In the genomic region with DNA sequence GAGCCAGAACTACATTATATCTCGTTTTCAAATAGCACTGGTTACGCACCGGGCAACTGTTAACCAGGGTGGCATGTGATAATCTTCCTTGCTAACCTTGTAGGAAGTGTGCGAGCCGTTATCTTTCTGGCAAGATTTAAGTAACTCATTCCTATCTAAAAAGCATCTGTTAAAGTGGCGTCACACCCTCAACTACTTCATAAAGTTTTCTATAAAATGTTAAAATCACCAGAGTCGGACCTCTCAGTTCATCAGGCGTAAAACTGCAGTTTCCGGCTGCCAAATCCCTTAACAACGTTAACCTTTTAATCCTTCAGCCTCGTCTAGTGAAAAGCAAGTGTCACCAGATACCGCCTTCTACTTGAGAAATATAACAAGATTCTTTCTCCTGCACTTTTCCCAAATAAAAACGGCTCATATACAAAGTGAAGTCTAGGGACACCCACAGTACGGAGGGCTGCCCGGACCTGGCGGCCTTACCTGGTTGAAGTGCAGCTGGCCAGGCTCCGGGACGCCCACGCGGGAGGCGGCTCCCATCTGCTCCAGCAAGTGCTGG, we compare ENCODE assay signal across 8 cellular contexts. TPM values are rescaled to one million over a fixed set of nuclear protein-coding genes. Genes with fewer than 3 reads are reported as not detected.
DNase-seq lines count a peak whose midpoint lies in the region; ATAC-seq, FAIRE-seq and TF ChIP-seq lines count a peak whose summit lies in the region.

No MANE protein-coding gene starts in this region.

- peak overlapping the region; percentile 76 for H3K9ac ChIP-seq in SU-DHL-6 (ENCODE audit: low read length)

- no peak for TF ChIP-seq EP300 in A549 (IDR thresholded peaks at IDR 0.05)

- 13% methylated on average over 16 of the region's 21 CpGs for WGBS in A549 (ENCODE audit: missing lambda C conversion rate)
- 6% methylated on average over 21 of the region's 21 CpGs for WGBS in urinary bladder

- H4K20me1 ChIP-seq in SU-DHL-6 (ENCODE audit: low read depth, low read length), result 0 out of 2 replicates have a peak, but pooled peaks cover 3% of the 10 kb centered on the region

- H3K4me2 ChIP-seq in A549 (peak overlapping the region; percentile 84), SU-DHL-6 (ENCODE audit: low read depth, low read length, poor library complexity, severe bottlenecking) (peak overlapping the region; percentile 97)

- H3K9me3 Mint-ChIP-seq in dendritic cell treated with granulocyte-macrophage colony-stimulating factor and Interleukin-4, amounts not matched to agents 40 ng/mL and 50 ng/mL, for 4 days, result no peaks in the 10 kb centered on the region
- no peaks in the 10 kb centered on the region for H3K9me3 Mint-ChIP-seq in naive thymus-derived CD4-positive, alpha-beta T cell

- no peaks in the 10 kb centered on the region for H3K27me3 ChIP-seq in SU-DHL-6 (ENCODE audit: low read length)
- no peaks in the 10 kb centered on the region for H3K27me3 ChIP-seq in naive thymus-derived CD4-positive, alpha-beta T cell (ENCODE audit: control insufficient read depth in 2 of 2, insufficient read depth in 2 of 2, low read length in 2 of 2)

- H2AFZ ChIP-seq in SU-DHL-6 (ENCODE audit: low read depth, low read length, severe bottlenecking), result peak overlapping the region; percentile 90

- no peak for DNase-seq in A549 (ENCODE audit: low read depth in 1 of 2, low spot score in 1 of 2)
- DNase-seq in naive thymus-derived CD4-positive, alpha-beta T cell, result no peak
- no peak for DNase-seq in GOT3 (lab: John Stamatoyannopoulos, UW)

- ATAC-seq in A549 (no peak), GM19023 (IDR thresholded peaks at IDR 0.05; ENCODE audit: unreplicated experiment) (peak; percentile 39), HG03342 (IDR thresholded peaks at IDR 0.05; ENCODE audit: unreplicated experiment) (peak; percentile 38)
- no peak for ATAC-seq in naive thymus-derived CD4-positive, alpha-beta T cell

- no peaks in the 10 kb centered on the region for H3K9me2 ChIP-seq in SU-DHL-6 (replicated peaks; ENCODE audit: insufficient read depth, low read length)

- POLR2A ChIA-PET in A549 (lab: Yijun Ruan, JAX), result interaction anchor here (1.8 kb wide), 1 partner anchor 87 kb away, joined by 9 read pairs; no protein-coding TSS in a partner anchor
- POLR2A ChIA-PET in naive thymus-derived CD4-positive, alpha-beta T cell (lab: Charles Lee), result interaction anchor here (1.1 to 2.7 kb wide), 9 partner anchors 12 to 676 kb away, joined by 3 to 20 read pairs (median 4); a partner anchor contains a TSS

- intact Hi-C loops in dendritic cell treated with granulocyte-macrophage colony-stimulating factor and Interleukin-4, amounts not matched to agents 40 ng/mL and 50 ng/mL, for 4 days (cut with micrococcal nuclease), result loop anchor here (2.0 to 10.0 kb wide), 2 partner anchors 59 to 281 kb away; no protein-coding TSS in a partner anchor
- intact Hi-C loops in naive thymus-derived CD4-positive, alpha-beta T cell (cut with micrococcal nuclease), result loop anchor here (1.0 to 10.0 kb wide), 12 partner anchors 8 to 1323 kb away; a partner anchor contains a TSS

- peaks cover 9% of the 10 kb centered on the region; the same call in 1 of the 3 replicates for H3K4me1 ChIP-seq in A549
- peaks cover 15 to 37% of the 10 kb centered on the region in 2 donors for H3K4me1 ChIP-seq in naive thymus-derived CD4-positive, alpha-beta T cell (ENCODE audit: control insufficient read depth in 2 of 2, insufficient read depth in 2 of 2, low read length in 2 of 2)
- H3K4me1 ChIP-seq in urinary bladder (ENCODE audit: insufficient read depth), result no peaks in the 10 kb centered on the region

- H3K36me3 Mint-ChIP-seq in dendritic cell treated with granulocyte-macrophage colony-stimulating factor and Interleukin-4, amounts not matched to agents 40 ng/mL and 50 ng/mL, for 4 days (ENCODE audit: low read depth), result peaks cover 17% of the 10 kb centered on the region
- peaks cover 0 to 29% (median 0%) of the 10 kb centered on the region in 5 donors for H3K36me3 Mint-ChIP-seq in naive thymus-derived CD4-positive, alpha-beta T cell

- no peak for TF ChIP-seq CTCF in A549 (IDR thresholded peaks at IDR 0.05)
- TF ChIP-seq CTCF in SU-DHL-6 (IDR thresholded peaks at IDR 0.05; ENCODE audit: insufficient read depth, low read length, poor library complexity, severe bottlenecking), result no peak

- H3K27ac ChIP-seq in A549 (peak overlapping the region; percentile 74 to 93), SU-DHL-6 (ENCODE audit: low read depth, low read length) (peak overlapping the region; percentile 94), urinary bladder (ENCODE audit: low read depth) (no peak overlapping the region)
- H3K27ac ChIP-seq in naive thymus-derived CD4-positive, alpha-beta T cell (ENCODE audit: low read depth, low read length), result peak overlapping the region; percentile 95

- peaks cover 37% of the 10 kb centered on the region for H3K4me1 Mint-ChIP-seq in dendritic cell treated with granulocyte-macrophage colony-stimulating factor and Interleukin-4, amounts not matched to agents 40 ng/mL and 50 ng/mL, for 4 days (ENCODE audit: low read depth)
- peaks cover 32 to 63% (median 56%) of the 10 kb centered on the region in 7 donors for H3K4me1 Mint-ChIP-seq in naive thymus-derived CD4-positive, alpha-beta T cell

- TF ChIP-seq POLR2A in A549 (IDR thresholded peaks at IDR 0.05; ENCODE audit: low read length), result no peak

- no peaks in the 10 kb centered on the region for H3K36me3 ChIP-seq in SU-DHL-6 (ENCODE audit: low read length)
- H3K36me3 ChIP-seq in naive thymus-derived CD4-positive, alpha-beta T cell (ENCODE audit: control insufficient read depth in 2 of 3, insufficient read depth in 3 of 3, low read length in 3 of 3), result no peaks in the 10 kb centered on the region
- no peaks in the 10 kb centered on the region for H3K36me3 ChIP-seq in urinary bladder (ENCODE audit: insufficient read depth)

- FAIRE-seq in A549 (lab: Jason Lieb, UNC), result no peak

- H3K79me2 ChIP-seq in SU-DHL-6 (ENCODE audit: insufficient read depth, low read length), result peaks cover 34% of the 10 kb centered on the region; the same call in 1 of the 2 replicates

- TF ChIP-seq RAD21 in A549 (conservative IDR thresholded peaks at IDR 0.05 in 1 of 2, IDR thresholded peaks at IDR 0.05 in 1 of 2), result no peak

- H3F3A ChIP-seq in SU-DHL-6 (ENCODE audit: insufficient read depth), result peaks cover 11% of the 10 kb centered on the region

- peak overlapping the region; percentile 97 for H3K27ac Mint-ChIP-seq in dendritic cell treated with granulocyte-macrophage colony-stimulating factor and Interleukin-4, amounts not matched to agents 40 ng/mL and 50 ng/mL, for 4 days
- peak overlapping the region; percentile 91 to 98 (median 95) for H3K27ac Mint-ChIP-seq in naive thymus-derived CD4-positive, alpha-beta T cell

- H3K9me3 ChIP-seq in A549, result no peaks in the 10 kb centered on the region
- no peaks in the 10 kb centered on the region for H3K9me3 ChIP-seq in SU-DHL-6 (ENCODE audit: insufficient read depth, low read length)
- H3K9me3 ChIP-seq in naive thymus-derived CD4-positive, alpha-beta T cell (ENCODE audit: control insufficient read depth in 2 of 3, low read length in 3 of 3), result no peaks in the 10 kb centered on the region

- H3K27me3 Mint-ChIP-seq in dendritic cell treated with granulocyte-macrophage colony-stimulating factor and Interleukin-4, amounts not matched to agents 40 ng/mL and 50 ng/mL, for 4 days, result no peaks in the 10 kb centered on the region
- peaks cover 0 to under 1% (median 0%) of the 10 kb centered on the region in 5 donors for H3K27me3 Mint-ChIP-seq in naive thymus-derived CD4-positive, alpha-beta T cell

- peak overlapping the region; percentile 56 for H3K4me3 ChIP-seq in A549
- peak overlapping the region; percentile 84 for H3K4me3 ChIP-seq in SU-DHL-6 (ENCODE audit: insufficient read depth, low read length, poor library complexity, severe bottlenecking)
- H3K4me3 ChIP-seq in naive thymus-derived CD4-positive, alpha-beta T cell (ENCODE audit: low read length), result peak overlapping the region; percentile 87
- peak overlapping the region; percentile 59 for H3K4me3 ChIP-seq in urinary bladder (ENCODE audit: low read depth, low read length)

- peak overlapping the region; percentile 93 for H3K4me3 Mint-ChIP-seq in dendritic cell treated with granulocyte-macrophage colony-stimulating factor and Interleukin-4, amounts not matched to agents 40 ng/mL and 50 ng/mL, for 4 days
- H3K4me3 Mint-ChIP-seq in naive thymus-derived CD4-positive, alpha-beta T cell, result peak overlapping the region; percentile 87 to 97 (median 90)

- CTCF ChIA-PET in A549 (lab: Yijun Ruan, JAX), result no interaction called here
- CTCF ChIA-PET in naive thymus-derived CD4-positive, alpha-beta T cell (lab: Charles Lee), result interaction anchor here (0.9 kb wide), 1 partner anchor 484 kb away, joined by 3 read pairs; no protein-coding TSS in a partner anchor

TF ChIP-seq in A549, 52 proteins besides CTCF, POLR2A, EP300 and RAD21 (continues in another document):
- TF ChIP-seq ZNF302 (CRISPR knock-in tag; IDR thresholded peaks at IDR 0.05) (no peak), HDAC2 (IDR thresholded peaks at IDR 0.05) (no peak), CHD4 (IDR thresholded peaks at IDR 0.05; ENCODE audit: borderline replicate concordance) (no peak), CHD2 (IDR thresholded peaks at IDR 0.05; ENCODE audit: low read length, partially characterized antibody) (no peak), GATA3 (IDR thresholded peaks at IDR 0.05; ENCODE audit: borderline replicate concordance) (no peak), NR3C1 (IDR thresholded peaks at IDR 0.05) (no peak)
- TF ChIP-seq, protein P1, sequence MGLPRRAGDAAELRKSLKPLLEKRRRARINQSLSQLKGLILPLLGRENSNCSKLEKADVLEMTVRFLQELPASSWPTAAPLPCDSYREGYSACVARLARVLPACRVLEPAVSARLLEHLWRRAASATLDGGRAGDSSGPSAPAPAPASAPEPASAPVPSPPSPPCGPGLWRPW (IDR thresholded peaks at IDR 0.05), result no peak
- TF ChIP-seq, protein P2, sequence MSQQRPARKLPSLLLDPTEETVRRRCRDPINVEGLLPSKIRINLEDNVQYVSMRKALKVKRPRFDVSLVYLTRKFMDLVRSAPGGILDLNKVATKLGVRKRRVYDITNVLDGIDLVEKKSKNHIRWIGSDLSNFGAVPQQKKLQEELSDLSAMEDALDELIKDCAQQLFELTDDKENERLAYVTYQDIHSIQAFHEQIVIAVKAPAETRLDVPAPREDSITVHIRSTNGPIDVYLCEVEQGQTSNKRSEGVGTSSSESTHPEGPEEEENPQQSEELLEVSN (IDR thresholded peaks at IDR 0.05; ENCODE audit: borderline replicate concordance, low read depth), result no peak

RNA-seq across cellular contexts. Expression of a gene that starts 1.2 kb away (rescaled TPM):
- 19.0 and 20.4 TPM in 2 replicates for polyA plus RNA-seq in A549 (2011; rRNA removed)
- 6.4 and 8.0 TPM in 2 replicates for polyA plus RNA-seq in A549 (2012; cell fraction: cytosol; rRNA removed)
- 5.1 and 5.9 TPM in 2 replicates for polyA plus RNA-seq in A549 (2012; cell fraction: nucleus; rRNA removed)
- polyA plus RNA-seq in A549 (2017; fragmentation: RNase III; extraction: RNeasy Plus Mini Kit Qiagen cat#74134 plus additional on column Dnase treatment), result 12.9 to 15.8 TPM (median 14.1 TPM) in 3 replicates
- 9.4 and 10.4 TPM in 2 replicates for polyA minus RNA-seq in A549 (2011; rRNA and poly(A)+ RNA removed)
- 10 to 100 TPM; 15.1 to 99.5 (median 17.8) TPM for total RNA-seq in naive thymus-derived CD4-positive, alpha-beta T cell
- polyA plus RNA-seq in naive thymus-derived CD4-positive, alpha-beta T cell, result 10 to 100 TPM; 27.4 to 27.6 TPM
- 25.3 TPM for total RNA-seq in urinary bladder
- polyA plus RNA-seq in urinary bladder, result 8.1 TPM

Comparison
In these comparisons a context has a peak if more than half of its experiments do, and no peak if none do; other contexts are left out.
1. ATAC-seq: peak in GM19023 (single experiment) and HG03342 (single experiment); none in A549 (0 of 2) and naive thymus-derived CD4-positive, alpha-beta T cell (single experiment).
2. Peak in every context shown above with its lines, with median percentiles within 50 percentile points of each other: H3K4me3 ChIP-seq.